9 cellular contexts compared by ENCODE assay signal in genomic region chr1:154423988-154424326, GRCh38. TPM values are rescaled to one million over a fixed set of nuclear protein-coding genes. Genes with fewer than 3 reads are reported as not detected.
DNase-seq lines count a peak whose midpoint lies in the region; ATAC-seq and TF ChIP-seq lines count a peak whose summit lies in the region.
"Had no signal": no experiment of that assay in that cellular context is flagged by ENCODE, and none has a peak within 500 bp of the region (broad histone marks: within the 10 kb centered on the region; RNA-seq: fewer than 3 reads in every experiment).

No MANE protein-coding gene starts in this region.

- peak overlapping the region in 2 of 5 experiments; percentile 32 to 45 for H3K4me3 Mint-ChIP-seq in brain

- DNase-seq in PC-3 (no peak), lower lobe of right lung (no peak), DMS53 treated with DMSO at 0.1 percent for 48 hours (lab: John Stamatoyannopoulos, UW; ENCODE audit: unreplicated experiment) (no peak), inferior parietal cortex (ENCODE audit: extremely low spot score) (no peak)
- no peak for DNase-seq in activated CD4-positive, alpha-beta T cell treated with anti-CD3 and anti-CD28 coated beads for 1 hour
- DNase-seq: activated gamma-delta T cell treated with Interleukin-2 at 50 U/mL for 16 hours; effector CD8-positive, alpha-beta T cell had no signal

- H3K36me3 ChIP-seq in PC-3 (ENCODE audit: low read depth, low read length) (no peaks in the 10 kb centered on the region), lower lobe of right lung (peaks cover under 1% of the 10 kb centered on the region), subcutaneous abdominal adipose tissue (ENCODE audit: control insufficient read depth in 5 of 5, insufficient read depth in 5 of 5, low read length in 5 of 5) (no peaks in the 10 kb centered on the region)

- CTCF ChIA-PET in PC-3 (lab: Charles Lee) = no interaction called here

- H3K4me2 ChIP-seq in PC-3 (ENCODE audit: low read length) = peak overlapping the region; percentile 65

- POLR2A ChIA-PET in PC-3 (lab: Charles Lee; ENCODE audit: unreplicated experiment) = interaction anchor here (0.5 to 0.6 kb wide), 4 partner anchors 13 to 817 kb away, joined by 3 to 5 read pairs (median 4); a partner anchor contains a TSS

- ATAC-seq in PC-3 = no peak
- no peak for ATAC-seq in lower lobe of right lung

- peak overlapping the region; percentile 13; the same call in 1 of the 2 replicates for H3K4me3 ChIP-seq in PC-3 (ENCODE audit: low read length)
- no peak overlapping the region for H3K4me3 ChIP-seq in lower lobe of right lung
- peak overlapping the region in 2 of 5 donors; percentile 13 to 17 for H3K4me3 ChIP-seq in subcutaneous abdominal adipose tissue (ENCODE audit: low read depth in 1 of 5, low read length in 5 of 5)

- peaks cover 0 to 8% (median 0%) of the 10 kb centered on the region in 5 experiments for H3K9me3 Mint-ChIP-seq in brain

- peaks cover 10% of the 10 kb centered on the region for H3F3A ChIP-seq in PC-3 (ENCODE audit: low read length, unreplicated experiment)

- no peaks in the 10 kb centered on the region for H3K9me2 ChIP-seq in PC-3 (replicated peaks; ENCODE audit: low read length)

- BruUV-seq in PC-3 (replicated peaks; lab: Mats Ljungman, UMichigan) = no TSS peak

- intact Hi-C loops in PC-3 (cut with micrococcal nuclease) (no loop called here), lower lobe of right lung (cut with DNase I) (no loop called here)

- H2AFZ ChIP-seq in PC-3 (ENCODE audit: low read length) = no peak overlapping the region

- H3K27ac Mint-ChIP-seq in brain = peak overlapping the region; percentile 50 to 90 (median 75)

- H3K36me3 Mint-ChIP-seq in brain = no peaks in the 10 kb centered on the region

- no peaks in the 10 kb centered on the region for H3K27me3 Mint-ChIP-seq in brain

- TF ChIP-seq CTCF in PC-3 (conservative IDR thresholded peaks at IDR 0.05; ENCODE audit: low read depth, low read length) (no peak), brain (conservative IDR thresholded peaks at IDR 0.05) (no peak), lower lobe of right lung (IDR thresholded peaks at IDR 0.05) (no peak)

- H3K4me1 Mint-ChIP-seq in brain = peaks cover 59% of the 10 kb centered on the region

- H3K27me3 ChIP-seq in PC-3 (ENCODE audit: low read length) = no peaks in the 10 kb centered on the region
- H3K27me3 ChIP-seq in lower lobe of right lung (ENCODE audit: low read depth) = no peaks in the 10 kb centered on the region
- H3K27me3 ChIP-seq in subcutaneous abdominal adipose tissue (ENCODE audit: control insufficient read depth in 5 of 5, insufficient read depth in 4 of 5, low read length in 5 of 5) = no peaks in the 10 kb centered on the region

- peaks cover 26% of the 10 kb centered on the region for H3K79me2 ChIP-seq in PC-3 (ENCODE audit: low read length)

- H3K27ac ChIP-seq in PC-3 (ENCODE audit: low read length) = peak overlapping the region; percentile 73
- H3K27ac ChIP-seq in lower lobe of right lung = peak overlapping the region; percentile 68
- peak overlapping the region; percentile 86 for H3K27ac ChIP-seq in subcutaneous abdominal adipose tissue (ENCODE audit: low read depth, low read length)

- H3K9ac ChIP-seq in PC-3 (ENCODE audit: low read length) (peak overlapping the region; percentile 21), subcutaneous abdominal adipose tissue (ENCODE audit: low read length in 5 of 5) (peak overlapping the region in 1 of 5 donors; percentile 49)

- no peaks in the 10 kb centered on the region for H4K20me1 ChIP-seq in PC-3 (ENCODE audit: low read length)

- H3K4me1 ChIP-seq in PC-3 (ENCODE audit: insufficient read depth, low read length) (peaks cover 52% of the 10 kb centered on the region), lower lobe of right lung (peaks cover 89% of the 10 kb centered on the region), subcutaneous abdominal adipose tissue (ENCODE audit: control insufficient read depth in 5 of 5, insufficient read depth in 5 of 5, low read length in 5 of 5) (peaks cover 27 to 74% (median 65%) of the 10 kb centered on the region in 5 donors)

- H3K9me3 ChIP-seq in PC-3 (ENCODE audit: low read length) = no peaks in the 10 kb centered on the region
- H3K9me3 ChIP-seq in lower lobe of right lung = no peaks in the 10 kb centered on the region
- no peaks in the 10 kb centered on the region for H3K9me3 ChIP-seq in subcutaneous abdominal adipose tissue (ENCODE audit: control insufficient read depth in 5 of 5, low read length in 5 of 5)

RNA-seq across cellular contexts. Expression of gene IL6R, which starts 18.8 kb away (rescaled TPM):
- total RNA-seq in PC-3 (2014; rRNA removed) (16.1 and 43.3 TPM in 2 replicates), lower lobe of right lung (48.5 TPM)
- 1.4 TPM for polyA plus RNA-seq in brain (ENCODE audit: insufficient read depth, low read depth, low replicate concordance)
